ENCODE assay signal across 8 cellular contexts in genomic region chr4:105708376-105709080, GRCh38. TPM values are rescaled to one million over a fixed set of nuclear protein-coding genes. Genes with fewer than 3 reads are reported as not detected.
DNase-seq lines count a peak whose midpoint lies in the region; ATAC-seq and TF ChIP-seq lines count a peak whose summit lies in the region.

A gene with protein sequence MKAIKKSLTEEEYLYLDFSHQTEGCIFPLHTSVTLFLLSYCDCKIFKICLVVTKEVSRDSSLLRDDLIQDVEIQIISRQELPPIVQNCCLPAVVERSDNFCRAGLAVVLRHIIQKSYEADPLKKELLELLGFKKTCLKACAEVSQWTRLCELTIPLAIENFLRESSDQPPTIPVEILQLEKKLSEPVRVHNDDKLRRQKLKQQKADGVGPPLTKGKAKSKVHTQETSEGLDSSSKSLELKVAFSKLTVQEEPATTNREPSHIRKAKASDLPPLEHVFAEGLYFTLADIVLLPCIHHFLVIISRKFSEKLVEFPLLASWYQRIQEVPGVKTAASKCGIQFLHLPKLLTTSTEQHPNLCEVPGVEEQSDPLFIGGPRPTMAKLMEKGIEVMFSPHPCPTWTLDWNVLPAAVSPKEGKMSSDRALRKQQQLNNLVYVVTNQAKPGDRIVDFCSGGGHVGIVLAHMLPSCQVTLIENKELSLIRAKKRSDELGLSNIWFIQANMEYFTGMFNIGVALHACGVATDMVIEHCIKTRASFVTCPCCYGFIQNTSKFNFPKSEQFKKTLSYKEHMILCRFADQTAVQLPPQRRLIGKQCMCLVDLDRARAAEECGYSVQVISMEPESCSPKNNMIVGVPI (plus strand): TSS chr4:105708784. CDS start chr4:105717614, 8,830 bp downstream.
Gene INTS12 (minus strand): TSS chr4:105708689. CDS start chr4:105700005, 8,684 bp downstream.

- TF ChIP-seq POLR2A in GM15510 (IDR thresholded peaks at IDR 0.05; ENCODE audit: borderline replicate concordance, extremely low read depth, insufficient read length) (peak; percentile 89), prostate gland (IDR thresholded peaks at IDR 0.05) (peak; percentile 56)

- H3K4me1 Mint-ChIP-seq in T-helper 17 cell: peaks cover 28% of the 10 kb centered on the region

- H3K27ac ChIP-seq in angular gyrus (ENCODE audit: low read depth, low read length): peak within 1 kb of the TSS; percentile 83
- H3K27ac ChIP-seq in prostate gland: peak within 1 kb of the TSS; percentile 89 to 92
- peak within 1 kb of the TSS; percentile 59 for H3K27ac ChIP-seq in urinary bladder (ENCODE audit: low read depth)

- no peaks in the 10 kb centered on the region for H3K27me3 Mint-ChIP-seq in T-helper 17 cell

- H3K36me3 Mint-ChIP-seq in T-helper 17 cell (ENCODE audit: low read depth): peaks cover 3% of the 10 kb centered on the region

- no peaks in the 10 kb centered on the region for H3K36me3 ChIP-seq in prostate gland
- no peaks in the 10 kb centered on the region for H3K36me3 ChIP-seq in urinary bladder (ENCODE audit: insufficient read depth)

- peak in 1 of 4 experiments; percentile 24 for TF ChIP-seq CTCF in prostate gland (IDR thresholded peaks at IDR 0.05)

- intact Hi-C loops in left ventricle myocardium superior (cut with micrococcal nuclease) (no loop called here), prostate gland (cut with DNase I) (loop anchor here (5.0 to 10.0 kb wide), 3 partner anchors 184 to 564 kb away; partner anchors contain the start of gene TET2)

- DNase-seq in NCI-H1694 treated with DMSO at 0.1 percent for 48 hours (lab: John Stamatoyannopoulos, UW) (peak; percentile 70), T-helper 17 cell (peak; percentile 66 to 82 (median 77)), left ventricle myocardium superior (peak; percentile 92), prostate gland (ENCODE audit: low spot score) (peak; percentile 92)

- peak within 1 kb of the TSS; percentile 96 for H3K27ac Mint-ChIP-seq in T-helper 17 cell

- under 1% methylated on average over 51 of the region's 58 CpGs for WGBS in prostate gland
- under 1% methylated on average over 58 of the region's 58 CpGs for WGBS in urinary bladder

- H3K4me1 ChIP-seq in prostate gland (replicated peaks) (no peaks in the 10 kb centered on the region), urinary bladder (ENCODE audit: insufficient read depth) (no peaks in the 10 kb centered on the region)

- ATAC-seq in HG02885 (IDR thresholded peaks at IDR 0.05; ENCODE audit: poor library complexity, unreplicated experiment) (peak; percentile 80), T-helper 17 cell (peak; percentile 96), left ventricle myocardium superior (peak; percentile 99)

- H3K27me3 ChIP-seq in prostate gland (replicated peaks; ENCODE audit: insufficient read depth): no peaks in the 10 kb centered on the region

- H3K9me3 ChIP-seq in T-helper 17 cell (ENCODE audit: control insufficient read depth, low read length, poor library complexity, severe bottlenecking): no peaks in the 10 kb centered on the region
- H3K9me3 ChIP-seq in prostate gland: no peaks in the 10 kb centered on the region

- H3K4me3 ChIP-seq in prostate gland (peak within 1 kb of the TSS; percentile 82 to 85), urinary bladder (ENCODE audit: low read depth, low read length) (peak within 1 kb of the TSS; percentile 90)

- H3K4me3 Mint-ChIP-seq in T-helper 17 cell: peak within 1 kb of the TSS; percentile 99

RNA-seq across cellular contexts. Expression of the first gene that starts in this region (rescaled TPM):
- total RNA-seq in T-helper 17 cell (1 to 10 TPM; 5.1 to 5.7 TPM), left ventricle myocardium superior (4.4 TPM), prostate gland (10 to 100 TPM in 1 of 2 donors, 1 to 10 TPM in 1; 10.0 to 20.8 TPM), urinary bladder (24.2 TPM)
- polyA plus RNA-seq in urinary bladder: 3.7 TPM

RNA-seq across cellular contexts. Expression of gene INTS12, which starts in this region (rescaled TPM):
- 10 to 100 TPM; 16.7 to 20.2 TPM for total RNA-seq in T-helper 17 cell
- 24.7 TPM for total RNA-seq in left ventricle myocardium superior
- 10 to 100 TPM; 27.4 to 45.6 TPM for total RNA-seq in prostate gland
- total RNA-seq in urinary bladder: 18.1 TPM
- 18.6 TPM for polyA plus RNA-seq in urinary bladder

Comparison
In these comparisons a context has a peak if more than half of its experiments do, and no peak if none do; other contexts are left out.
1. Peak in every context shown above with its lines: DNase-seq, ATAC-seq, H3K4me3 ChIP-seq and H3K27ac ChIP-seq.